1 cellular context compared by ENCODE assay signal in the genomic region with DNA sequence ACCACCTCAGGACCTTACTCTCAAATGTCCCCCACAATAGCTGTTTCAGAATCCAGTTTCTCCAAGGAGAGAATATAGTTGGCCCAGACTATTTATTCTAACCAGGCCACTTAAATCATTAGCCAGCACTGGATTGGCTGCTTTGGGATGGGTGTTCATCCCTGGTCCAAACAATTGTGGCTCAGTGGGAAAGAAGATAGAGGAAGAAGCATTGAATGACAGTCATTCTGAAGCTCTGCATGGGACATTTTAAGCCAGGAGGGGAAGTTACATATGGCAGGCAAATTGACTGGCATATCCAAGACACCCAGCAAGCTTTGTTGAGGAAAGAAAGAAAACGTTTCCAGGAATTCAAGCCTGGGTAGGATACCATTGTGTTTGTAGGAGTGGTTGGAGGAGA.
TF ChIP-seq lines count a peak whose summit lies in the region.

No MANE protein-coding gene starts in this region.

TF ChIP-seq in GM23338, 12 proteins besides CTCF, POLR2A, EP300 and RAD21:
- TF ChIP-seq EZH2 (IDR thresholded peaks at IDR 0.05; ENCODE audit: low read depth, unreplicated experiment), result no peak
- TF ChIP-seq ZNF114 (CRISPR knock-in tag; IDR thresholded peaks at IDR 0.05), result no peak
- TF ChIP-seq, protein P1, sequence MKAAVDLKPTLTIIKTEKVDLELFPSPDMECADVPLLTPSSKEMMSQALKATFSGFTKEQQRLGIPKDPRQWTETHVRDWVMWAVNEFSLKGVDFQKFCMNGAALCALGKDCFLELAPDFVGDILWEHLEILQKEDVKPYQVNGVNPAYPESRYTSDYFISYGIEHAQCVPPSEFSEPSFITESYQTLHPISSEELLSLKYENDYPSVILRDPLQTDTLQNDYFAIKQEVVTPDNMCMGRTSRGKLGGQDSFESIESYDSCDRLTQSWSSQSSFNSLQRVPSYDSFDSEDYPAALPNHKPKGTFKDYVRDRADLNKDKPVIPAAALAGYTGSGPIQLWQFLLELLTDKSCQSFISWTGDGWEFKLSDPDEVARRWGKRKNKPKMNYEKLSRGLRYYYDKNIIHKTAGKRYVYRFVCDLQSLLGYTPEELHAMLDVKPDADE (IDR thresholded peaks at IDR 0.05), result no peak
- TF ChIP-seq STAT1 (IDR thresholded peaks at IDR 0.05; ENCODE audit: unreplicated experiment), result no peak
- TF ChIP-seq, protein P2, sequence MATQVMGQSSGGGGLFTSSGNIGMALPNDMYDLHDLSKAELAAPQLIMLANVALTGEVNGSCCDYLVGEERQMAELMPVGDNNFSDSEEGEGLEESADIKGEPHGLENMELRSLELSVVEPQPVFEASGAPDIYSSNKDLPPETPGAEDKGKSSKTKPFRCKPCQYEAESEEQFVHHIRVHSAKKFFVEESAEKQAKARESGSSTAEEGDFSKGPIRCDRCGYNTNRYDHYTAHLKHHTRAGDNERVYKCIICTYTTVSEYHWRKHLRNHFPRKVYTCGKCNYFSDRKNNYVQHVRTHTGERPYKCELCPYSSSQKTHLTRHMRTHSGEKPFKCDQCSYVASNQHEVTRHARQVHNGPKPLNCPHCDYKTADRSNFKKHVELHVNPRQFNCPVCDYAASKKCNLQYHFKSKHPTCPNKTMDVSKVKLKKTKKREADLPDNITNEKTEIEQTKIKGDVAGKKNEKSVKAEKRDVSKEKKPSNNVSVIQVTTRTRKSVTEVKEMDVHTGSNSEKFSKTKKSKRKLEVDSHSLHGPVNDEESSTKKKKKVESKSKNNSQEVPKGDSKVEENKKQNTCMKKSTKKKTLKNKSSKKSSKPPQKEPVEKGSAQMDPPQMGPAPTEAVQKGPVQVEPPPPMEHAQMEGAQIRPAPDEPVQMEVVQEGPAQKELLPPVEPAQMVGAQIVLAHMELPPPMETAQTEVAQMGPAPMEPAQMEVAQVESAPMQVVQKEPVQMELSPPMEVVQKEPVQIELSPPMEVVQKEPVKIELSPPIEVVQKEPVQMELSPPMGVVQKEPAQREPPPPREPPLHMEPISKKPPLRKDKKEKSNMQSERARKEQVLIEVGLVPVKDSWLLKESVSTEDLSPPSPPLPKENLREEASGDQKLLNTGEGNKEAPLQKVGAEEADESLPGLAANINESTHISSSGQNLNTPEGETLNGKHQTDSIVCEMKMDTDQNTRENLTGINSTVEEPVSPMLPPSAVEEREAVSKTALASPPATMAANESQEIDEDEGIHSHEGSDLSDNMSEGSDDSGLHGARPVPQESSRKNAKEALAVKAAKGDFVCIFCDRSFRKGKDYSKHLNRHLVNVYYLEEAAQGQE (IDR thresholded peaks at IDR 0.05; ENCODE audit: unreplicated experiment), result no peak
- no peak for TF ChIP-seq NANOG (IDR thresholded peaks at IDR 0.05; ENCODE audit: borderline replicate concordance)
- no peak for TF ChIP-seq CREB1 (CRISPR knock-in tag; IDR thresholded peaks at IDR 0.05; ENCODE audit: low read depth)
- no peak for TF ChIP-seq POLR2AphosphoS5 (IDR thresholded peaks at IDR 0.05; ENCODE audit: low read depth)
- TF ChIP-seq ZNF331 (CRISPR knock-in tag; IDR thresholded peaks at IDR 0.05; ENCODE audit: low read depth), result no peak
- TF ChIP-seq EZH2phosphoT487 (IDR thresholded peaks at IDR 0.05; ENCODE audit: unreplicated experiment), result no peak
- TF ChIP-seq, protein P3, sequence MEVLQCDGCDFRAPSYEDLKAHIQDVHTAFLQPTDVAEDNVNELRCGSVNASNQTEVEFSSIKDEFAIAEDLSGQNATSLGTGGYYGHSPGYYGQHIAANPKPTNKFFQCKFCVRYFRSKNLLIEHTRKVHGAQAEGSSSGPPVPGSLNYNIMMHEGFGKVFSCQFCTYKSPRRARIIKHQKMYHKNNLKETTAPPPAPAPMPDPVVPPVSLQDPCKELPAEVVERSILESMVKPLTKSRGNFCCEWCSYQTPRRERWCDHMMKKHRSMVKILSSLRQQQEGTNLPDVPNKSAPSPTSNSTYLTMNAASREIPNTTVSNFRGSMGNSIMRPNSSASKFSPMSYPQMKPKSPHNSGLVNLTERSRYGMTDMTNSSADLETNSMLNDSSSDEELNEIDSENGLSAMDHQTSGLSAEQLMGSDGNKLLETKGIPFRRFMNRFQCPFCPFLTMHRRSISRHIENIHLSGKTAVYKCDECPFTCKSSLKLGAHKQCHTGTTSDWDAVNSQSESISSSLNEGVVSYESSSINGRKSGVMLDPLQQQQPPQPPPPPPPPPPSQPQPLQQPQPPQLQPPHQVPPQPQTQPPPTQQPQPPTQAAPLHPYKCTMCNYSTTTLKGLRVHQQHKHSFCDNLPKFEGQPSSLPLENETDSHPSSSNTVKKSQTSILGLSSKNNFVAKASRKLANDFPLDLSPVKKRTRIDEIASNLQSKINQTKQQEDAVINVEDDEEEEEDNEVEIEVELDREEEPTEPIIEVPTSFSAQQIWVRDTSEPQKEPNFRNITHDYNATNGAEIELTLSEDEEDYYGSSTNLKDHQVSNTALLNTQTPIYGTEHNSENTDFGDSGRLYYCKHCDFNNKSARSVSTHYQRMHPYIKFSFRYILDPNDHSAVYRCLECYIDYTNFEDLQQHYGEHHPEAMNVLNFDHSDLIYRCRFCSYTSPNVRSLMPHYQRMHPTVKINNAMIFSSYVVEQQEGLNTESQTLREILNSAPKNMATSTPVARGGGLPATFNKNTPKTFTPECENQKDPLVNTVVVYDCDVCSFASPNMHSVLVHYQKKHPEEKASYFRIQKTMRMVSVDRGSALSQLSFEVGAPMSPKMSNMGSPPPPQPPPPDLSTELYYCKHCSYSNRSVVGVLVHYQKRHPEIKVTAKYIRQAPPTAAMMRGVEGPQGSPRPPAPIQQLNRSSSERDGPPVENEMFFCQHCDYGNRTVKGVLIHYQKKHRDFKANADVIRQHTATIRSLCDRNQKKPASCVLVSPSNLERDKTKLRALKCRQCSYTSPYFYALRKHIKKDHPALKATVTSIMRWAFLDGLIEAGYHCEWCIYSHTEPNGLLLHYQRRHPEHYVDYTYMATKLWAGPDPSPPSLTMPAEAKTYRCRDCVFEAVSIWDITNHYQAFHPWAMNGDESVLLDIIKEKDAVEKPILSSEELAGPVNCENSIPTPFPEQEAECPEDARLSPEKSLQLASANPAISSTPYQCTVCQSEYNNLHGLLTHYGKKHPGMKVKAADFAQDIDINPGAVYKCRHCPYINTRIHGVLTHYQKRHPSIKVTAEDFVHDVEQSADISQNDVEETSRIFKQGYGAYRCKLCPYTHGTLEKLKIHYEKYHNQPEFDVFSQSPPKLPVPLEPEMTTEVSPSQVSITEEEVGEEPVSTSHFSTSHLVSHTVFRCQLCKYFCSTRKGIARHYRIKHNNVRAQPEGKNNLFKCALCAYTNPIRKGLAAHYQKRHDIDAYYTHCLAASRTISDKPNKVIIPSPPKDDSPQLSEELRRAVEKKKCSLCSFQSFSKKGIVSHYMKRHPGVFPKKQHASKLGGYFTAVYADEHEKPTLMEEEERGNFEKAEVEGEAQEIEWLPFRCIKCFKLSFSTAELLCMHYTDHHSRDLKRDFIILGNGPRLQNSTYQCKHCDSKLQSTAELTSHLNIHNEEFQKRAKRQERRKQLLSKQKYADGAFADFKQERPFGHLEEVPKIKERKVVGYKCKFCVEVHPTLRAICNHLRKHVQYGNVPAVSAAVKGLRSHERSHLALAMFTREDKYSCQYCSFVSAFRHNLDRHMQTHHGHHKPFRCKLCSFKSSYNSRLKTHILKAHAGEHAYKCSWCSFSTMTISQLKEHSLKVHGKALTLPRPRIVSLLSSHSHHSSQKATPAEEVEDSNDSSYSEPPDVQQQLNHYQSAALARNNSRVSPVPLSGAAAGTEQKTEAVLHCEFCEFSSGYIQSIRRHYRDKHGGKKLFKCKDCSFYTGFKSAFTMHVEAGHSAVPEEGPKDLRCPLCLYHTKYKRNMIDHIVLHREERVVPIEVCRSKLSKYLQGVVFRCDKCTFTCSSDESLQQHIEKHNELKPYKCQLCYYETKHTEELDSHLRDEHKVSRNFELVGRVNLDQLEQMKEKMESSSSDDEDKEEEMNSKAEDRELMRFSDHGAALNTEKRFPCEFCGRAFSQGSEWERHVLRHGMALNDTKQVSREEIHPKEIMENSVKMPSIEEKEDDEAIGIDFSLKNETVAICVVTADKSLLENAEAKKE (CRISPR knock-in tag; IDR thresholded peaks at IDR 0.05), result no peak
TF ChIP-seq in GM23338: peak in this region for 0.
